In genomic region chr12:49358548-49359141, GRCh38 we compare ENCODE assay signal across 8 cellular contexts. TPM values are rescaled to one million over a fixed set of nuclear protein-coding genes. Genes with fewer than 3 reads are reported as not detected.
A peak's percentile ranks its signal among the peaks of the same experiment; 100 is the strongest.
DNase-seq lines count a peak whose midpoint lies in the region; ATAC-seq and TF ChIP-seq lines count a peak whose summit lies in the region.

No MANE protein-coding gene starts in this region.

- POLR2A ChIA-PET in activated CD4-positive, alpha-beta T cell treated with anti-CD3 and anti-CD28 coated beads for 36 hours (lab: Charles Lee): interaction anchor here (0.6 to 1.4 kb wide), 5 partner anchors 8 to 345 kb away, joined by 3 to 12 read pairs (median 3); partner anchors contain the start of gene SPATS2

- peaks cover 6% of the 10 kb centered on the region for H3K4me1 Mint-ChIP-seq in activated CD4-positive, alpha-beta T cell treated with anti-CD3 and anti-CD28 coated beads for 36 hours
- peaks cover 6% of the 10 kb centered on the region for H3K4me1 Mint-ChIP-seq in activated CD8-positive, alpha-beta memory T cell treated with anti-CD3 and anti-CD28 coated beads, Interleukin-2, amount 10 ng/mL, durations not matched to agents 7 days and 5 days

- peaks cover 24% of the 10 kb centered on the region for H3K27me3 Mint-ChIP-seq in activated CD4-positive, alpha-beta T cell treated with anti-CD3 and anti-CD28 coated beads for 36 hours
- H3K27me3 Mint-ChIP-seq in activated CD8-positive, alpha-beta memory T cell treated with anti-CD3 and anti-CD28 coated beads, Interleukin-2, amount 10 ng/mL, durations not matched to agents 7 days and 5 days: peaks cover 49% of the 10 kb centered on the region

- H3K27ac Mint-ChIP-seq in activated CD4-positive, alpha-beta T cell treated with anti-CD3 and anti-CD28 coated beads for 36 hours: no peak overlapping the region
- H3K27ac Mint-ChIP-seq in activated CD8-positive, alpha-beta memory T cell treated with anti-CD3 and anti-CD28 coated beads, Interleukin-2, amount 10 ng/mL, durations not matched to agents 7 days and 5 days: no peak overlapping the region

- CTCF ChIA-PET in activated CD4-positive, alpha-beta T cell treated with anti-CD3 and anti-CD28 coated beads for 36 hours (lab: Charles Lee): interaction anchor here (0.5 to 14.1 kb wide), 74 partner anchors 9 to 758 kb away, joined by 3 to 374 read pairs (median 5); partner anchors contain the start of genes C1QL4, DNAJC22, KCNH3 and PRPH
- CTCF ChIA-PET in activated CD8-positive, alpha-beta memory T cell treated with anti-CD3 and anti-CD28 coated beads, Interleukin-2, amount 10 ng/mL, durations not matched to agents 7 days and 5 days (lab: Charles Lee): interaction anchor here (0.6 to 7.4 kb wide), 61 partner anchors 10 to 350 kb away, joined by 3 to 260 read pairs (median 5); partner anchors contain the start of genes DNAJC22, KCNH3, PRPF40B and PRPH

- DNase-seq in activated CD4-positive, alpha-beta T cell treated with anti-CD3 and anti-CD28 coated beads for 36 hours: peak; percentile 71
- DNase-seq in activated CD4-positive, alpha-beta T cell treated with anti-CD3 and anti-CD28 coated beads for 1 hour: no peak
- DNase-seq in HUDEP-2 (lab: John Stamatoyannopoulos, UW; ENCODE audit: unreplicated experiment in 76 of 76) (peak in 48 of 76 experiments; percentile 4 to 67 (median 34)), NCI-H82 treated with DMSO at 0.1 percent for 48 hours (lab: John Stamatoyannopoulos, UW; ENCODE audit: unreplicated experiment) (peak; percentile 85), fibroblast of the aortic adventitia (ENCODE audit: low read depth) (peak; percentile 83), occipital lobe (lab: John Stamatoyannopoulos, UW) (peak; percentile 21)
- peak; percentile 75 for DNase-seq in activated CD8-positive, alpha-beta memory T cell treated with anti-CD3 and anti-CD28 coated beads, Interleukin-2, amount 10 ng/mL, durations not matched to agents 7 days and 5 days

- peak; percentile 98 for ATAC-seq in activated CD4-positive, alpha-beta T cell treated with anti-CD3 and anti-CD28 coated beads for 36 hours
- ATAC-seq in activated CD8-positive, alpha-beta memory T cell treated with anti-CD3 and anti-CD28 coated beads, Interleukin-2, amount 10 ng/mL, durations not matched to agents 7 days and 5 days: peak; percentile 96
- no peak for ATAC-seq in GM18858 (IDR thresholded peaks at IDR 0.05; ENCODE audit: unreplicated experiment)

- H3K36me3 Mint-ChIP-seq in activated CD4-positive, alpha-beta T cell treated with anti-CD3 and anti-CD28 coated beads for 36 hours (ENCODE audit: low read depth): no peaks in the 10 kb centered on the region
- H3K36me3 Mint-ChIP-seq in activated CD8-positive, alpha-beta memory T cell treated with anti-CD3 and anti-CD28 coated beads, Interleukin-2, amount 10 ng/mL, durations not matched to agents 7 days and 5 days: no peaks in the 10 kb centered on the region

- no peaks in the 10 kb centered on the region for H3K9me3 Mint-ChIP-seq in activated CD4-positive, alpha-beta T cell treated with anti-CD3 and anti-CD28 coated beads for 36 hours (ENCODE audit: low read depth)
- no peaks in the 10 kb centered on the region for H3K9me3 Mint-ChIP-seq in activated CD8-positive, alpha-beta memory T cell treated with anti-CD3 and anti-CD28 coated beads, Interleukin-2, amount 10 ng/mL, durations not matched to agents 7 days and 5 days (ENCODE audit: low read depth)

- TF ChIP-seq CTCF in fibroblast of the aortic adventitia (IDR thresholded peaks at IDR 0.05; ENCODE audit: insufficient read depth, low read length): peak; percentile 86

- no peak overlapping the region for H3K4me3 Mint-ChIP-seq in activated CD4-positive, alpha-beta T cell treated with anti-CD3 and anti-CD28 coated beads for 36 hours
- H3K4me3 Mint-ChIP-seq in activated CD8-positive, alpha-beta memory T cell treated with anti-CD3 and anti-CD28 coated beads, Interleukin-2, amount 10 ng/mL, durations not matched to agents 7 days and 5 days: no peak overlapping the region

- intact Hi-C loops in activated CD4-positive, alpha-beta T cell treated with anti-CD3 and anti-CD28 coated beads for 36 hours (cut with DNase I, micrococcal nuclease): loop anchor here (1.0 to 5.0 kb wide), 3 partner anchors 156 to 264 kb away; partner anchors contain the start of gene PRPF40B (in 1 of the 2)

- no peak overlapping the region for H3K4me3 ChIP-seq in fibroblast of the aortic adventitia (ENCODE audit: low read depth, low read length)

RNA-seq across cellular contexts. Expression of gene SPATS2, which starts 8.6 kb away (rescaled TPM):
- 10 to 100 TPM; 10.6 to 18.8 TPM for total RNA-seq in activated CD4-positive, alpha-beta T cell treated with anti-CD3 and anti-CD28 coated beads for 36 hours
- 10 to 100 TPM; 11.3 to 18.1 TPM for total RNA-seq in activated CD8-positive, alpha-beta memory T cell treated with anti-CD3 and anti-CD28 coated beads, Interleukin-2, amount 10 ng/mL, durations not matched to agents 7 days and 5 days
- total RNA-seq in fibroblast of the aortic adventitia (ENCODE audit: low replicate concordance): 25.1 and 34.1 TPM in 2 replicates
- 58.2 TPM for total RNA-seq in occipital lobe

RNA-seq across cellular contexts. Expression of gene DNAJC22, which starts 12.0 kb away (rescaled TPM):
- total RNA-seq in activated CD4-positive, alpha-beta T cell treated with anti-CD3 and anti-CD28 coated beads for 36 hours: under 1 TPM in 1 of 2 experiments, not detected in 1; 0.05 TPM
- under 1 TPM in 1 of 2 experiments, not detected in 1; 0.05 TPM for total RNA-seq in activated CD8-positive, alpha-beta memory T cell treated with anti-CD3 and anti-CD28 coated beads, Interleukin-2, amount 10 ng/mL, durations not matched to agents 7 days and 5 days
- total RNA-seq in fibroblast of the aortic adventitia (ENCODE audit: low replicate concordance): 1.6 and 2.5 TPM in 2 replicates
- 0.78 TPM for total RNA-seq in occipital lobe

RNA-seq across cellular contexts. Expression of gene C1QL4, which starts 21.7 kb away (rescaled TPM):
- not detected for total RNA-seq in activated CD4-positive, alpha-beta T cell treated with anti-CD3 and anti-CD28 coated beads for 36 hours
- total RNA-seq in activated CD8-positive, alpha-beta memory T cell treated with anti-CD3 and anti-CD28 coated beads, Interleukin-2, amount 10 ng/mL, durations not matched to agents 7 days and 5 days: not detected
- total RNA-seq in fibroblast of the aortic adventitia (ENCODE audit: low replicate concordance): 0.18 TPM in 1 of 2 replicates, not detected in the other
- total RNA-seq in occipital lobe: 0.16 TPM

RNA-seq across cellular contexts. Expression of gene TROAP, which starts 35.6 kb away (rescaled TPM):
- total RNA-seq in activated CD4-positive, alpha-beta T cell treated with anti-CD3 and anti-CD28 coated beads for 36 hours: 10 to 100 TPM; 64.5 to 84.3 TPM
- 100 to 1,000 TPM in 1 of 2 experiments, 10 to 100 TPM in 1; 89.5 to 107 TPM for total RNA-seq in activated CD8-positive, alpha-beta memory T cell treated with anti-CD3 and anti-CD28 coated beads, Interleukin-2, amount 10 ng/mL, durations not matched to agents 7 days and 5 days
- total RNA-seq in fibroblast of the aortic adventitia (ENCODE audit: low replicate concordance) (4.0 and 11.3 TPM in 2 replicates), occipital lobe (1.2 TPM)
